Comparison of ENCODE assay signal across 8 cellular contexts in genomic region chr1:183195146-183195571, GRCh38. TPM values are rescaled to one million over a fixed set of nuclear protein-coding genes. Genes with fewer than 3 reads are reported as not detected.
A peak's percentile ranks its signal among the peaks of the same experiment; 100 is the strongest.
DNase-seq lines count a peak whose midpoint lies in the region; ATAC-seq, FAIRE-seq and TF ChIP-seq lines count a peak whose summit lies in the region.

No MANE protein-coding gene starts in this region.

- TF ChIP-seq POLR2A in HepG2 (IDR thresholded peaks at IDR 0.05; ENCODE audit: insufficient read depth in 1 of 2, low read depth in 2 of 2, low read length in 2 of 2): no peak

- TF ChIP-seq RAD21 in HepG2 (CRISPR knock-in tag; IDR thresholded peaks at IDR 0.05): no peak

- BruUV-seq in HepG2 (replicated peaks; lab: Mats Ljungman, UMichigan): no TSS peak

- no peak for TF ChIP-seq CTCF in HepG2 (CRISPR knock-in tag; IDR thresholded peaks at IDR 0.05)

- no peak for TF ChIP-seq EP300 in HepG2 (IDR thresholded peaks at IDR 0.05; ENCODE audit: low read depth in 2 of 2, low read length in 2 of 2)
- TF ChIP-seq EP300 in HepG2 (CRISPR knock-in tag; IDR thresholded peaks at IDR 0.05; ENCODE audit: borderline replicate concordance): no peak

- DNase-seq in ELR (ENCODE audit: low read depth) (peak; percentile 73), HT1080 (ENCODE audit: low read depth) (peak; percentile 82), foreskin melanocyte (peak; percentile 24), HepG2 (ENCODE audit: low spot score) (no peak), SIG-M5 (lab: John Stamatoyannopoulos, UW) (no peak), NCI-H1436 treated with DMSO at 0.1 percent for 48 hours (lab: John Stamatoyannopoulos, UW) (no peak)
- no peak for DNase-seq in activated CD4-positive, CD25-positive, alpha-beta regulatory T cell treated with anti-CD3 and anti-CD28 coated beads, Interleukin-2, amount 50 U/mL, for 72 hours

- WGBS in HepG2 (ENCODE audit: low lambda C conversion rate): 6% methylated on average over 3 of the region's 3 CpGs

- no peak overlapping the region for H3K9ac ChIP-seq in HepG2 (ENCODE audit: insufficient read depth, low read depth, low read length)

- H3K4me2 ChIP-seq in HepG2 (ENCODE audit: low read depth, low read length): no peak overlapping the region

- no peak overlapping the region for H3K4me3 ChIP-seq in HepG2 (replicated peaks in 1 of 3; ENCODE audit: insufficient read depth in 1 of 3, low read depth in 2 of 3, low read length in 3 of 3)

- no peak overlapping the region for H3K27ac ChIP-seq in HepG2 (ENCODE audit: extremely low read length, insufficient read depth, low read length)

- intact Hi-C loops in HepG2 (cut with micrococcal nuclease; ENCODE audit: unreplicated experiment): no loop called here

- in situ Hi-C loops in HepG2 (cut with HindIII; ENCODE audit: extremely low pct_ligation_motif_present, low pct_unique_long_range_greater_than_20kb): no loop called here

- H4K20me1 ChIP-seq in HepG2 (ENCODE audit: insufficient read depth, low read length): no peaks in the 10 kb centered on the region

- H3K9me3 ChIP-seq in HepG2 (ENCODE audit: low read length): no peaks in the 10 kb centered on the region

- ATAC-seq in GM21619 (IDR thresholded peaks at IDR 0.05; ENCODE audit: unreplicated experiment) (peak; percentile 39), HepG2 (no peak)

- no peak for FAIRE-seq in HepG2 (lab: Jason Lieb, UNC)

- no peaks in the 10 kb centered on the region for H3K4me1 ChIP-seq in HepG2 (ENCODE audit: insufficient read depth, low read length)

- H3K27me3 ChIP-seq in HepG2 (ENCODE audit: control insufficient read depth in 1 of 2, insufficient read depth in 2 of 2, low read length in 2 of 2): peaks cover 0 to 3% of the 10 kb centered on the region in 2 experiments; a peak in 2 of 5 replicates

- CTCF ChIA-PET in HepG2 (lab: Yijun Ruan, JAX; ENCODE audit: low intra/inter-chr PET ratio, low total read pairs): no interaction called here

- no peaks in the 10 kb centered on the region for H3K36me3 ChIP-seq in HepG2 (replicated peaks in 1 of 2; ENCODE audit: control insufficient read depth in 1 of 2, insufficient read depth in 2 of 2, low read length in 2 of 2)

- POLR2A ChIA-PET in HepG2 (lab: Yijun Ruan, JAX): no interaction called here

- H3K79me2 ChIP-seq in HepG2 (ENCODE audit: insufficient read depth, low read length): no peaks in the 10 kb centered on the region

- no peak overlapping the region for H2AFZ ChIP-seq in HepG2 (ENCODE audit: low read length)

TF ChIP-seq in HepG2, 621 proteins besides CTCF, POLR2A, EP300 and RAD21:
- TF ChIP-seq ZNF749 (CRISPR knock-in tag; IDR thresholded peaks at IDR 0.05; ENCODE audit: borderline replicate concordance) (no peak), ZNF234 (CRISPR knock-in tag; conservative IDR thresholded peaks at IDR 0.05) (no peak)

RNA-seq across cellular contexts. Expression of gene LAMC2, which starts 9.1 kb away (rescaled TPM):
- total RNA-seq in HT1080 (2014; rRNA removed; shearing (Covaris generic)): 55.4 and 58.8 TPM in 2 replicates
- 45.1 and 51.7 TPM in 2 replicates for polyA plus RNA-seq in HT1080 (2015; cell fraction: cytosol; rRNA removed)
- polyA plus RNA-seq in HT1080 (2015; cell fraction: nucleus; rRNA removed): 176 and 187 TPM in 2 replicates
- not detected in 2 replicates for total RNA-seq in HepG2 (2016; rRNA removed; fragmentation: Illumina TruSeq; extraction: Trizol)
- not detected in 2 replicates for total RNA-seq in HepG2 (2016; cell fraction: cytosol; rRNA removed; fragmentation: Illumina TruSeq; extraction: Trizol; ENCODE audit: low read depth)
- not detected in 2 replicates for total RNA-seq in HepG2 (2016; cell fraction: insoluble cytoplasmic fraction; rRNA removed; fragmentation: Illumina TruSeq; extraction: Trizol)
- not detected in 2 replicates for total RNA-seq in HepG2 (2016; cell fraction: membrane; rRNA removed; fragmentation: Illumina TruSeq; extraction: Trizol)
- total RNA-seq in HepG2 (2016; cell fraction: nucleus; rRNA removed; fragmentation: Illumina TruSeq; extraction: Trizol): not detected in 2 replicates
- 0.01 and 0.03 TPM in 2 replicates for polyA plus RNA-seq in HepG2 (2011; rRNA removed)
- polyA plus RNA-seq in HepG2 (2011; cell fraction: cytosol; rRNA removed): 0.01 TPM in 1 of 2 replicates, not detected in the other
- 0.05 TPM in 1 of 2 replicates, not detected in the other for polyA plus RNA-seq in HepG2 (2011; cell fraction: nucleus; rRNA removed)
- polyA plus RNA-seq in HepG2 (2012): not detected in 2 replicates
- not detected in 2 replicates for polyA plus RNA-seq in HepG2 (2016; cell fraction: cytosol; fragmentation: Illumina TruSeq; extraction: Trizol; ENCODE audit: low read depth)
- polyA plus RNA-seq in HepG2 (2016; cell fraction: insoluble cytoplasmic fraction; fragmentation: Illumina TruSeq; extraction: Trizol; ENCODE audit: low read depth): not detected in 2 replicates
- not detected in 2 replicates for polyA plus RNA-seq in HepG2 (2016; cell fraction: membrane; fragmentation: Illumina TruSeq; extraction: Trizol; ENCODE audit: low read depth)
- not detected in 2 replicates for polyA plus RNA-seq in HepG2 (2016; cell fraction: nucleus; fragmentation: Illumina TruSeq; extraction: Trizol; ENCODE audit: insufficient read depth, low read depth)
- 0.04 and 1.2 TPM in 2 replicates for polyA minus RNA-seq in HepG2 (2011; rRNA and poly(A)+ RNA removed; ENCODE audit: low replicate concordance)
- not detected in 2 replicates for polyA minus RNA-seq in HepG2 (2011; cell fraction: cytosol; rRNA and poly(A)+ RNA removed)
- 0.13 TPM in 1 of 2 replicates, not detected in the other for polyA minus RNA-seq in HepG2 (2011; cell fraction: nucleus; rRNA and poly(A)+ RNA removed)

Comparison
In these comparisons a context has a peak if more than half of its experiments do, and no peak if none do; other contexts are left out.
1. DNase-seq: peak in ELR (single experiment), HT1080 (single experiment) and foreskin melanocyte (single experiment); none in activated CD4-positive, CD25-positive, alpha-beta regulatory T cell treated with anti-CD3 and anti-CD28 coated beads, Interleukin-2, amount 50 U/mL, for 72 hours (single experiment), HepG2 (single experiment), SIG-M5 (single experiment) and NCI-H1436 treated with DMSO at 0.1 percent for 48 hours (single experiment).
2. RNA of gene LAMC2, which starts 9.1 kb away (total RNA-seq): 55.4 to 58.8 TPM in HT1080; not detected in HepG2; every median in the first group is over 10 times any median in the second.